8 cellular contexts compared by ENCODE assay signal in genomic region chr1:17438977-17439249, GRCh38. TPM values are rescaled to one million over a fixed set of nuclear protein-coding genes. Genes with fewer than 3 reads are reported as not detected.
A peak's percentile ranks its signal among the peaks of the same experiment; 100 is the strongest.
DNase-seq lines count a peak whose midpoint lies in the region; ATAC-seq and FAIRE-seq lines count a peak whose summit lies in the region.

No MANE protein-coding gene starts in this region.

- no peaks in the 10 kb centered on the region for H3K9me3 ChIP-seq in HUES64 (ENCODE audit: insufficient read depth, low read depth, low read length)
- H3K9me3 ChIP-seq in iPS-18c (ENCODE audit: control insufficient read depth, insufficient read depth, low read length) = no peaks in the 10 kb centered on the region

- WGBS in HUES64 = 0% methylated on average over 19 of the region's 19 CpGs

- ATAC-seq in GM18498 (IDR thresholded peaks at IDR 0.05; ENCODE audit: unreplicated experiment) = no peak

- peaks cover 23% of the 10 kb centered on the region for H3K27me3 ChIP-seq in HUES64 (ENCODE audit: insufficient read depth, low read length)

- peak overlapping the region; percentile 98 for H3K4me3 ChIP-seq in HUES64 (ENCODE audit: low read length)
- peak overlapping the region; percentile 82 for H3K4me3 ChIP-seq in iPS-18c (ENCODE audit: insufficient read depth, low read depth, low read length)

- H3K4me1 ChIP-seq in HUES64 (ENCODE audit: insufficient read depth, low read length) = peaks cover 54% of the 10 kb centered on the region

- no peak for FAIRE-seq in RCC 7860 (lab: Jason Lieb, UNC)

- H3K27ac ChIP-seq in HUES64 (ENCODE audit: low read depth, low read length) = peak overlapping the region; percentile 98

- peak; percentile 71 for DNase-seq in activated effector memory CD4-positive, alpha-beta T cell treated with anti-CD3 and anti-CD28 coated beads, Interleukin-2, amount 50 U/mL, for 16 hours
- peak; percentile 17 for DNase-seq in stimulated activated CD4-positive, alpha-beta T cell treated with anti-CD3 and anti-CD28 coated beads, Interleukin-4, amount 100 ng/mL, for 24 hours
- DNase-seq in mesenteric fat pad (ENCODE audit: low spot score) (no peak), iPS-NIHi11 (ENCODE audit: low spot score) (no peak), RCC 7860 (ENCODE audit: low spot score) (no peak)

- H3K36me3 ChIP-seq in HUES64 (ENCODE audit: insufficient read depth, low read length) = peaks cover 31% of the 10 kb centered on the region

- peak overlapping the region; percentile 100 for H3K9ac ChIP-seq in HUES64 (ENCODE audit: low read depth, low read length)

RNA-seq across cellular contexts. Expression of gene RCC2, which starts 0.6 kb away (rescaled TPM):
- polyA plus RNA-seq in HUES64 (2013, experiment 1 of 2) = 225 TPM
- 198 TPM for polyA plus RNA-seq in HUES64 (2013, experiment 2 of 2)
- total RNA-seq in mesenteric fat pad = 41.3 TPM

Comparison
In these comparisons a context has a peak if more than half of its experiments do, and no peak if none do; other contexts are left out.
1. DNase-seq: peak in activated effector memory CD4-positive, alpha-beta T cell treated with anti-CD3 and anti-CD28 coated beads, Interleukin-2, amount 50 U/mL, for 16 hours (single experiment) and stimulated activated CD4-positive, alpha-beta T cell treated with anti-CD3 and anti-CD28 coated beads, Interleukin-4, amount 100 ng/mL, for 24 hours (single experiment); none in mesenteric fat pad (single experiment), iPS-NIHi11 (single experiment) and RCC 7860 (single experiment).